Comparison of ENCODE assay signal across 17 cellular contexts in genomic region chr12:47305464-47305863, GRCh38.
"Had no signal": no experiment of that assay in that cellular context is flagged by ENCODE, and none has a peak within 500 bp of the region (broad histone marks: within the 10 kb centered on the region; RNA-seq: fewer than 3 reads in every experiment).

No MANE protein-coding gene starts in this region.

- H3K4me1 Mint-ChIP-seq: nephron had no signal

- H3K27ac ChIP-seq: hepatocyte, tibial nerve, vagina had no signal

- H3K9me3 Mint-ChIP-seq: nephron had no signal

- H3K9me3 ChIP-seq: SK-N-SH, tibial nerve, vagina had no signal

- H3K4me3 Mint-ChIP-seq: nephron, WTC11 had no signal

- ATAC-seq: left cardiac atrium, sciatic nerve, WTC11 had no signal

- H3K27me3 Mint-ChIP-seq: activated CD4-positive, alpha-beta T cell treated with anti-CD3 and anti-CD28 coated beads, Interleukin-2, amount 10 ng/mL, durations not matched to agents 24 days and 14 days had no signal

- H3K27ac Mint-ChIP-seq: activated T-helper 2 cell treated with anti-CD3 and anti-CD28 coated beads, Interferon-gamma antibody, Interleukin-2, Interleukin-4, amounts not matched to agents 10 μg/mL and 5 μg/mL and 100 μg/mL, durations not matched to agents 14 hours and 24 hours and 36 hours; nephron; WTC11 had no signal

- H3K27me3 ChIP-seq: hepatocyte, tibial nerve, vagina had no signal

- H3K36me3 ChIP-seq: tibial nerve, vagina had no signal

- H3K4me3 ChIP-seq: hepatocyte, tibial nerve, vagina had no signal

- H3K4me1 ChIP-seq: tibial nerve had no signal

- H3K36me3 Mint-ChIP-seq: WTC11 had no signal

- DNase-seq: activated CD4-positive, alpha-beta T cell treated with anti-CD3 and anti-CD28 coated beads, Interleukin-2, amount 10 ng/mL, durations not matched to agents 24 days and 14 days; activated naive CD4-positive, alpha-beta T cell treated with anti-CD3 and anti-CD28 coated beads for 36 hours; amniotic stem cell; foreskin fibroblast; left cardiac atrium; nucleus accumbens; SK-N-SH; stimulated activated CD4-positive, alpha-beta T cell treated with anti-CD3 and anti-CD28 coated beads, Interleukin-4, amount 100 ng/mL, for 24 hours; stimulated activated naive CD4-positive, alpha-beta T cell; substantia nigra had no signal
